Comparison of ENCODE assay signal across 17 cellular contexts in the genomic region with DNA sequence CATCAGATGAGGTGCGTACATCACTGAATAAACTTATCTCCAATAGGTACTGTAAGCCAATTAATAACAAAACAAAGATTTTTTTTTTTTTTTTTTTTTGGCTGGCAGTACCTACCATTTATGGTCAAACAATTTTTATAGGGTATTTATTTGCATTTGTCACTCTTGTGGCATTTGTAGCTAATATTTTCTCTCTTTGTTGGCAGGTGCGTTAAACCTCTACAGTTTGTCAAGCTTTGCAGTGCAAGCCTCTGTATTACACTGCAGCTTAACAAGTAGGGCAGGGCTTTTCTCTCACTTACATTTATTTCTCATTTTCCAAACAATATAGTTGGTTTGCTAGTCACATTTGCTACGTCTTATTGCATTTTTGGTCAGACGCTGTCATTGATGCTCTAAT.
DNase-seq lines count a peak whose midpoint lies in the region; ATAC-seq and TF ChIP-seq lines count a peak whose summit lies in the region.
"Had no signal": no experiment of that assay in that cellular context is flagged by ENCODE, and none has a peak within 500 bp of the region (broad histone marks: within the 10 kb centered on the region; RNA-seq: fewer than 3 reads in every experiment).

No MANE protein-coding gene starts in this region.

- H3K4me3 ChIP-seq in LNCaP clone FGC (ENCODE audit: low read depth, low read length) = no peak overlapping the region
- H3K4me3 ChIP-seq: BLaER1 treated with 17β-estradiol and CSF1 and Interleukin-3, amounts not matched to agents 10 nM and 100 nM; GM12878; GM23248; HAP-1 had no signal

- peaks cover 22% of the 10 kb centered on the region for H3K36me3 Mint-ChIP-seq in activated naive CD8-positive, alpha-beta T cell
- H3K36me3 Mint-ChIP-seq in activated naive CD8-positive, alpha-beta T cell treated with anti-CD3 and anti-CD28 coated beads, Interleukin-2, amount 50 U/mL, for 24 hours (ENCODE audit: low read depth) = peaks cover 66% of the 10 kb centered on the region

- TF ChIP-seq CTCF in LNCaP clone FGC (IDR thresholded peaks at IDR 0.05; ENCODE audit: control insufficient read depth, extremely low read depth, insufficient read depth) = no peak
- TF ChIP-seq CTCF in VCaP (conservative IDR thresholded peaks at IDR 0.05) = no peak

- ATAC-seq in activated naive CD8-positive, alpha-beta T cell treated with anti-CD3 and anti-CD28 coated beads, Interleukin-2, amount 50 U/mL, for 24 hours = no peak
- no peak for ATAC-seq in GM18519 (IDR thresholded peaks at IDR 0.05; ENCODE audit: low FRiP score, unreplicated experiment)
- ATAC-seq: CD8-positive, alpha-beta T cell; GM12878 had no signal

- no peaks in the 10 kb centered on the region for H3K27me3 Mint-ChIP-seq in activated naive CD8-positive, alpha-beta T cell
- no peaks in the 10 kb centered on the region for H3K27me3 Mint-ChIP-seq in activated naive CD8-positive, alpha-beta T cell treated with anti-CD3 and anti-CD28 coated beads, Interleukin-2, amount 50 U/mL, for 24 hours
- H3K27me3 Mint-ChIP-seq: B cell had no signal

- no peak overlapping the region for H3K4me3 Mint-ChIP-seq in activated naive CD8-positive, alpha-beta T cell
- H3K4me3 Mint-ChIP-seq in activated naive CD8-positive, alpha-beta T cell treated with anti-CD3 and anti-CD28 coated beads, Interleukin-2, amount 50 U/mL, for 24 hours = no peak overlapping the region
- H3K4me3 Mint-ChIP-seq: B cell; CD8-positive, alpha-beta T cell had no signal

- H3K27ac ChIP-seq in VCaP = peak overlapping the region; percentile 42
- H3K27ac ChIP-seq: BLaER1 treated with 17β-estradiol and CSF1 and Interleukin-3, amounts not matched to agents 10 nM and 100 nM; GM23248 had no signal

- H3K27ac Mint-ChIP-seq in activated naive CD8-positive, alpha-beta T cell = peak overlapping the region; percentile 10
- no peak overlapping the region for H3K27ac Mint-ChIP-seq in activated naive CD8-positive, alpha-beta T cell treated with anti-CD3 and anti-CD28 coated beads, Interleukin-2, amount 50 U/mL, for 24 hours
- H3K27ac Mint-ChIP-seq: B cell; CD8-positive, alpha-beta T cell had no signal

- H3K4me1 Mint-ChIP-seq in activated naive CD8-positive, alpha-beta T cell (ENCODE audit: low read depth) = peaks cover 28% of the 10 kb centered on the region
- H3K4me1 Mint-ChIP-seq in activated naive CD8-positive, alpha-beta T cell treated with anti-CD3 and anti-CD28 coated beads, Interleukin-2, amount 50 U/mL, for 24 hours = peaks cover 22% of the 10 kb centered on the region
- H3K4me1 Mint-ChIP-seq: B cell had no signal

- no peaks in the 10 kb centered on the region for H3K9me3 Mint-ChIP-seq in activated naive CD8-positive, alpha-beta T cell (ENCODE audit: low read depth)
- no peaks in the 10 kb centered on the region for H3K9me3 Mint-ChIP-seq in activated naive CD8-positive, alpha-beta T cell treated with anti-CD3 and anti-CD28 coated beads, Interleukin-2, amount 50 U/mL, for 24 hours
- H3K9me3 Mint-ChIP-seq: CD8-positive, alpha-beta T cell had no signal

- no peak for DNase-seq in activated naive CD8-positive, alpha-beta T cell treated with anti-CD3 and anti-CD28 coated beads, Interleukin-2, amount 50 U/mL, for 24 hours
- DNase-seq in LNCaP clone FGC (ENCODE audit: low read depth) (peak; percentile 89), retina (no peak)
- DNase-seq in stimulated activated naive CD4-positive, alpha-beta T cell treated with Interleukin-2 at 50 U/mL for 16 hours (lab: John Stamatoyannopoulos, UW) = no peak
- DNase-seq: 8988T; Calu3; CD8-positive, alpha-beta T cell; DMS79 treated with DMSO at 0.1 percent for 48 hours; GM23248; IMR-90 had no signal
